Comparison of ENCODE assay signal across 8 cellular contexts in genomic region chr19:45001087-45001739, GRCh38. TPM values are rescaled to one million over a fixed set of nuclear protein-coding genes. Genes with fewer than 3 reads are reported as not detected.
DNase-seq lines count a peak whose midpoint lies in the region; ATAC-seq, FAIRE-seq and TF ChIP-seq lines count a peak whose summit lies in the region.

Gene RELB, plus strand, starts transcription at chr19:45001464. Its CDS starts 116 bp downstream, at chr19:45001580.

- H3K4me1 ChIP-seq in OCI-LY1 (ENCODE audit: insufficient read depth, low read length, severe bottlenecking), result peaks cover 64% of the 10 kb centered on the region

- H4K20me1 ChIP-seq in OCI-LY1 (ENCODE audit: insufficient read depth, low read length), result no peaks in the 10 kb centered on the region

- 0 out of 2 replicates have a peak, but pooled peaks cover 3% of the 10 kb centered on the region for H3F3A ChIP-seq in OCI-LY1 (ENCODE audit: insufficient read depth, low read length)

- H3K27me3 ChIP-seq in OCI-LY1 (ENCODE audit: insufficient read depth, low read length), result no peaks in the 10 kb centered on the region

- H2AFZ ChIP-seq in OCI-LY1 (ENCODE audit: low read length), result no peak within 1 kb of the TSS

- FAIRE-seq in HTR-8/SVneo (lab: Jason Lieb, UNC), result peak; percentile 94

- H3K27ac ChIP-seq in OCI-LY1 (ENCODE audit: low read depth, low read length, poor library complexity, severe bottlenecking), result peak within 1 kb of the TSS; percentile 93
- H3K27ac ChIP-seq in epithelial cell of prostate, result peak within 1 kb of the TSS; percentile 86

- peaks cover 14% of the 10 kb centered on the region; the same call in 1 of the 2 replicates for H3K36me3 ChIP-seq in OCI-LY1 (ENCODE audit: insufficient read depth, low read length)

- peak within 1 kb of the TSS; percentile 89 for H3K9ac ChIP-seq in OCI-LY1 (ENCODE audit: low read length)

- no peaks in the 10 kb centered on the region for H3K79me2 ChIP-seq in OCI-LY1 (ENCODE audit: insufficient read depth, low read length)

- no peaks in the 10 kb centered on the region for H3K9me2 ChIP-seq in OCI-LY1 (ENCODE audit: low read depth, low read length)

- peak; percentile 36 for ATAC-seq in GM21367 (IDR thresholded peaks at IDR 0.05; ENCODE audit: unreplicated experiment)

- TF ChIP-seq CTCF in OCI-LY1 (IDR thresholded peaks at IDR 0.05; ENCODE audit: low read length), result no peak

- no peaks in the 10 kb centered on the region for H3K9me3 ChIP-seq in OCI-LY1 (ENCODE audit: low read length)

- peak within 1 kb of the TSS; percentile 76 for H3K4me3 ChIP-seq in OCI-LY1 (ENCODE audit: low read depth, low read length, poor library complexity, severe bottlenecking)

- peak within 1 kb of the TSS; percentile 93 for H3K4me2 ChIP-seq in OCI-LY1 (ENCODE audit: low read length)

- peak; percentile 70 for DNase-seq in COR-L47 (lab: John Stamatoyannopoulos, UW)
- peak; percentile 97 for DNase-seq in HTR-8/SVneo (ENCODE audit: insufficient read length, low spot score)
- peak; percentile 99 for DNase-seq in activated T-cell treated with anti-CD3 and anti-CD28 coated beads for 4 hours
- peak; percentile 41 for DNase-seq in epithelial cell of prostate (ENCODE audit: low read depth, low spot score)
- peak; percentile 93 for DNase-seq in mucosa of gallbladder (ENCODE audit: low spot score)
- peak; percentile 94 for DNase-seq in stimulated activated CD8-positive, alpha-beta memory T cell treated with anti-CD3 and anti-CD28 coated beads, Interleukin-4, amount 100 ng/mL, for 1 hour (ENCODE audit: low read depth in 2 of 2, low spot score in 1 of 2)

RNA-seq across cellular contexts. Expression of gene RELB, which starts in this region (rescaled TPM):
- total RNA-seq in mucosa of gallbladder, result 12.2 TPM

Comparison
In these comparisons a context has a peak if more than half of its experiments do, and no peak if none do; other contexts are left out.
1. Peak in every context shown above with its lines: DNase-seq, ATAC-seq, H3K4me3 ChIP-seq and H3K27ac ChIP-seq.
2. DNase-seq: peak in every context shown above with its lines; median percentile 99 in activated T-cell treated with anti-CD3 and anti-CD28 coated beads for 4 hours; 97 in HTR-8/SVneo; 94 in stimulated activated CD8-positive, alpha-beta memory T cell treated with anti-CD3 and anti-CD28 coated beads, Interleukin-4, amount 100 ng/mL, for 1 hour; 93 in mucosa of gallbladder; 70 in COR-L47; 41 in epithelial cell of prostate.